1 cellular context compared by ENCODE assay signal in the genomic region with DNA sequence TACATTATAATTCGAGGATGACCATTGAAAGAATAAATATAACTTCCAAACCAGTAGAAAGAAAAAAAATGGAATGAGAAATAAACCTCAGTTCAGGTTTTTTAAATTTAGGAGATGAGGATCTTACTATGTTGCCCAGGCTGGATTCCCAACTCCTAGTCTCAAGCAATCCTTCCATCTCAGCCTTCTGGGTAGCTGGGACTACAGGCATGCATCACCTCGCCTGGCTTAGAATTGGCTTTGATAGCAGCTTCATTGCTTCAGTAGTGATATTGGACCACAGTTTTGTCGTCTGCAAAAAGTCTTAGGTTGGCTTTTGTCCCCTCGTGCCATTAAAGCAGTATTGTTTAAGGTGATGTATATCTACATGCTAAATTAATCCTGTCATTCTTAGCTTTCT.
A peak's percentile ranks its signal among the peaks of the same experiment; 100 is the strongest.
TF ChIP-seq lines count a peak whose summit lies in the region.

No MANE protein-coding gene starts in this region.

TF ChIP-seq in GM12878, 131 proteins besides CTCF, POLR2A, EP300 and RAD21:
- TF ChIP-seq YY1 (IDR thresholded peaks at IDR 0.05; ENCODE audit: low read depth, low read length): no peak
- TF ChIP-seq ATF7 (IDR thresholded peaks at IDR 0.05; ENCODE audit: low read depth): 0 out of 2 replicates have a peak, but pooled peaks have one; percentile 4
- no peak for TF ChIP-seq BRCA1 (IDR thresholded peaks at IDR 0.05; ENCODE audit: low read depth, low read length)
